32 cellular contexts compared by ENCODE assay signal in the genomic region with DNA sequence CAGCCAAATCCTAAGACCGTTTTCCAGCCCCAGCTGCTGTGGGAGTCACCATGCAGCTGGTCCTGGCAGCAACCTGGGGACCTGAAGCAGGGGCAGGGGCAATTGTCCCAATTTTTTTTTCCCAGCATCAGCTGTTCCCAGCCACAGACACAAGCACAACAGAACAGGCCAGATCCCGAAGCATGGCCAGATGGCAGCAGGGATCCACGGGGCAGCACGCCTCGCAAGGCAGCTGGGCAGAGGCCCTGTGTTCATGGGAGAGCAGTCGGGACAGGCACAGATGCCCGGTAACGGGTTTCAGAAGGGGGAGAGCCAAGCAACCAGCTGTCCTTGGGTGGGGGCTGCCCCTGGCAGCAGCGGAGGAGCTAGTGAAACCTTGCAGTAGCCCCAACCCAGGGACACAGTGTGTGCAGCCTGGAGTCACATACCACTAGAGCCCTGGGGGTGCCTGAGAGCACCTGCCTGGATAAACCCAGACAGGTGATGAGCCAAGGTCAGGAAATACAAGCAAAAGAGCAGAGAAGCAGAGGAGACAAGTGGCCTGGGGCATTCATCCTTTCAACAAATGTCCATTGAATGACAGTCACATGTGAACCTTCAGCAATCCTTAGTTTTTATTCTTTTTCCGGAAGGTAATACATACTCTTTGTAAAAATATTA. TPM values are rescaled to one million over a fixed set of nuclear protein-coding genes. Genes with fewer than 3 reads are reported as not detected.
DNase-seq lines count a peak whose midpoint lies in the region; FAIRE-seq and TF ChIP-seq lines count a peak whose summit lies in the region.
"Had no signal": no experiment of that assay in that cellular context is flagged by ENCODE, and none has a peak within 500 bp of the region (broad histone marks: within the 10 kb centered on the region; RNA-seq: fewer than 3 reads in every experiment).

No MANE protein-coding gene starts in this region.

- H3K9me3 ChIP-seq in stomach smooth muscle (ENCODE audit: control insufficient read depth in 2 of 2, low read length in 2 of 2) (no peaks in the 10 kb centered on the region), uterus (no peaks in the 10 kb centered on the region)
- H3K9me3 ChIP-seq: breast epithelium, colonic mucosa, SJSA1, upper lobe of left lung had no signal

- H3K36me3 ChIP-seq in stomach smooth muscle (ENCODE audit: control insufficient read depth in 2 of 2, insufficient read depth in 2 of 2, low read length in 2 of 2) (no peaks in the 10 kb centered on the region), uterus (no peaks in the 10 kb centered on the region)
- H3K36me3 ChIP-seq: breast epithelium, colonic mucosa, SJSA1, upper lobe of left lung had no signal

- no peak for TF ChIP-seq POLR2A in uterus (IDR thresholded peaks at IDR 0.05)

- intact Hi-C loops in uterus (cut with DNase I; ENCODE audit: low total_unique reads), result no loop called here

- TF ChIP-seq CTCF in uterus (IDR thresholded peaks at IDR 0.05), result no peak

- H3K27me3 ChIP-seq in stomach smooth muscle (ENCODE audit: control insufficient read depth in 1 of 2, insufficient read depth in 2 of 2, low read length in 2 of 2), result no peaks in the 10 kb centered on the region
- no peaks in the 10 kb centered on the region for H3K27me3 ChIP-seq in uterus
- H3K27me3 ChIP-seq: breast epithelium, colonic mucosa, SJSA1, upper lobe of left lung had no signal

- no peak overlapping the region for H3K9ac ChIP-seq in stomach smooth muscle (ENCODE audit: low read length in 2 of 2)
- H3K9ac ChIP-seq: parathyroid adenoma had no signal

- no peak for FAIRE-seq in urothelium cell line (lab: Jason Lieb, UNC)
- FAIRE-seq: GM12878, H54 had no signal

- peak overlapping the region; percentile 18 for H3K27ac ChIP-seq in stomach smooth muscle (ENCODE audit: low read length)
- H3K27ac ChIP-seq in uterus, result no peak overlapping the region
- H3K27ac ChIP-seq: breast epithelium, colonic mucosa, parathyroid adenoma, SJSA1, upper lobe of left lung had no signal

- DNase-seq in SHP77 (lab: John Stamatoyannopoulos, UW), result peak; percentile 30 to 62
- DNase-seq in SHP77 treated with DMSO at 0.1 percent for 48 hours (lab: John Stamatoyannopoulos, UW), result no peak
- peak; percentile 30 for DNase-seq in RPMI8226
- DNase-seq in midbrain (lab: John Stamatoyannopoulos, UW), result peak; percentile 3
- DNase-seq in uterus, result no peak
- no peak for DNase-seq in urothelium cell line (ENCODE audit: low spot score)
- DNase-seq in HPDE6-E6E7 (ENCODE audit: extremely low spot score), result no peak
- DNase-seq: activated CD4-positive, alpha-beta T cell treated with anti-CD3 and anti-CD28 coated beads for 36 hours; activated gamma-delta T cell; CD8-positive, alpha-beta memory T cell; colonic mucosa; DND-41; effector memory CD4-positive, alpha-beta T cell; erythroblast; foreskin fibroblast; islet precursor cell; left ventricle myocardium superior; NCI-H1930; NCI-H2227 treated with DMSO at 0.1 percent for 48 hours; NK-92 treated with Interleukin-12 subunit alpha and Interleukin-12 subunit beta, amount 100 ng/mL, for 24 hours; stimulated activated naive CD8-positive, alpha-beta T cell treated with anti-CD3 and anti-CD28 coated beads, Interleukin-15, amount 100 ng/mL, for 72 hours had no signal

- H3K4me3 ChIP-seq in stomach smooth muscle (ENCODE audit: low read length in 2 of 2) (no peak overlapping the region), uterus (no peak overlapping the region)
- H3K4me3 ChIP-seq: breast epithelium, colonic mucosa, GM12878, SJSA1, upper lobe of left lung had no signal

- peaks cover 11% of the 10 kb centered on the region for H3K4me1 ChIP-seq in stomach smooth muscle (ENCODE audit: control insufficient read depth, insufficient read depth, low read length)
- H3K4me1 ChIP-seq in uterus, result no peaks in the 10 kb centered on the region
- H3K4me1 ChIP-seq: breast epithelium, colonic mucosa, parathyroid adenoma, SJSA1, upper lobe of left lung had no signal

RNA-seq across cellular contexts. Expression of a gene that starts 5.9 kb away (rescaled TPM):
- not detected for total RNA-seq in uterus
- total RNA-seq: A172; activated CD4-positive, alpha-beta T cell treated with anti-CD3 and anti-CD28 coated beads for 36 hours; breast epithelium; CD8-positive, alpha-beta memory T cell; GM12878; left ventricle myocardium superior; mesothelial cell of epicardium; natural killer cell treated with Interleukin-12 subunit alpha and Interleukin-12 subunit beta and Interleukin-15 and Interleukin-18, amount 100 ng/mL, for 72 hours; sciatic nerve; SJSA1 had no signal

RNA-seq across cellular contexts. Expression of a gene that starts 13.4 kb away (rescaled TPM):
- not detected for total RNA-seq in uterus
- total RNA-seq: A172; activated CD4-positive, alpha-beta T cell treated with anti-CD3 and anti-CD28 coated beads for 36 hours; breast epithelium; CD8-positive, alpha-beta memory T cell; left ventricle myocardium superior; mesothelial cell of epicardium; natural killer cell treated with Interleukin-12 subunit alpha and Interleukin-12 subunit beta and Interleukin-15 and Interleukin-18, amount 100 ng/mL, for 72 hours; SJSA1 had no signal

RNA-seq across cellular contexts. Expression of a gene that starts 31.7 kb away (rescaled TPM):
- 1 to 10 TPM in 1 of 4 donors, not detected in 3; 1.1 TPM for total RNA-seq in uterus
- total RNA-seq: A172; activated CD4-positive, alpha-beta T cell treated with anti-CD3 and anti-CD28 coated beads for 36 hours; CD8-positive, alpha-beta memory T cell; left ventricle myocardium superior; SJSA1 had no signal

RNA-seq across cellular contexts. Expression of a gene that starts 54.0 kb away (rescaled TPM):
- total RNA-seq in uterus, result 10 to 100 TPM in 2 of 4 donors, 1 to 10 TPM in 2; 2.6 to 16.0 (median 8.1) TPM

RNA-seq across cellular contexts. Expression of a gene that starts 56.7 kb away (rescaled TPM):
- total RNA-seq in uterus, result 10 to 100 TPM in 3 of 4 donors, 1 to 10 TPM in 1; 8.8 to 32.4 (median 27.5) TPM

Comparison
In these comparisons a context has a peak if more than half of its experiments do, and no peak if none do; other contexts are left out.
1. DNase-seq: peak in SHP77 (2 of 2), RPMI8226 (single experiment) and midbrain (single experiment); none in SHP77 treated with DMSO at 0.1 percent for 48 hours (single experiment), uterus (0 of 2), urothelium cell line (single experiment) and HPDE6-E6E7 (single experiment).